Comparison of ENCODE assay signal across 10 cellular contexts in genomic region chr7:33886100-33886623, GRCh38. TPM values are rescaled to one million over a fixed set of nuclear protein-coding genes. Genes with fewer than 3 reads are reported as not detected.
A peak's percentile ranks its signal among the peaks of the same experiment; 100 is the strongest.
DNase-seq lines count a peak whose midpoint lies in the region; ATAC-seq and TF ChIP-seq lines count a peak whose summit lies in the region.
"Had no signal": no experiment of that assay in that cellular context is flagged by ENCODE, and none has a peak within 500 bp of the region (broad histone marks: within the 10 kb centered on the region; RNA-seq: fewer than 3 reads in every experiment).

No MANE protein-coding gene starts in this region.

- POLR2A ChIA-PET in SK-N-SH (lab: Yijun Ruan, JAX): no interaction called here

- H3K4me3 ChIP-seq in HFF-Myc (replicated peaks; ENCODE audit: low read depth, low read length): no peak overlapping the region
- H3K4me3 ChIP-seq in SK-N-SH (ENCODE audit: low read depth in 2 of 2, low read length in 1 of 2): no peak overlapping the region

- no peaks in the 10 kb centered on the region; a peak in 2 of 4 replicates for H3K4me1 ChIP-seq in SK-N-SH (ENCODE audit: control insufficient read depth in 1 of 2, insufficient read depth in 2 of 2, low read depth in 1 of 2, low read length in 1 of 2)

- H3K79me2 ChIP-seq in SK-N-SH (ENCODE audit: insufficient read depth): no peaks in the 10 kb centered on the region

- H3K36me3 ChIP-seq in SK-N-SH (replicated peaks in 1 of 2; ENCODE audit: control insufficient read depth in 1 of 2, insufficient read depth in 2 of 2, low read length in 1 of 2): no peaks in the 10 kb centered on the region
- H3K36me3 ChIP-seq: neutrophil had no signal

- H4K20me1 ChIP-seq in SK-N-SH (ENCODE audit: insufficient read depth): no peaks in the 10 kb centered on the region

- H3K4me2 ChIP-seq in SK-N-SH: no peak overlapping the region

- peak; percentile 35; the same call in 1 of the 2 replicates for TF ChIP-seq RAD21 in SK-N-SH (IDR thresholded peaks at IDR 0.05; ENCODE audit: low read length)

- no peaks in the 10 kb centered on the region for H3K9me3 ChIP-seq in SK-N-SH
- H3K9me3 ChIP-seq: neutrophil had no signal

- DNase-seq in D341Med (ENCODE audit: low spot score): peak; percentile 69
- DNase-seq in HFF-Myc (ENCODE audit: extremely low read depth, low read depth): no peak
- DNase-seq in SK-N-SH: peak; percentile 38
- peak; percentile 95 for DNase-seq in islet precursor cell
- DNase-seq in KG1 (lab: John Stamatoyannopoulos, UW): no peak
- DNase-seq in NCI-H510A treated with DMSO at 0.1 percent for 48 hours (lab: John Stamatoyannopoulos, UW): no peak
- DNase-seq: amniotic stem cell, NCI-H446 had no signal

- no peak overlapping the region for H3K27ac ChIP-seq in SK-N-SH (ENCODE audit: low read depth in 2 of 2, low read length in 1 of 2)
- H3K27ac ChIP-seq: neutrophil had no signal

- no peak for ATAC-seq in GM19455 (IDR thresholded peaks at IDR 0.05; ENCODE audit: unreplicated experiment)

- no peak for TF ChIP-seq EP300 in SK-N-SH (IDR thresholded peaks at IDR 0.05; ENCODE audit: borderline replicate concordance in 1 of 2, low read depth in 1 of 2, low read length in 1 of 2)

- H2AFZ ChIP-seq in SK-N-SH (ENCODE audit: low read depth): no peak overlapping the region

- no peaks in the 10 kb centered on the region for H3K27me3 ChIP-seq in SK-N-SH (ENCODE audit: insufficient read depth)

- H3K9me2 ChIP-seq in SK-N-SH: no peaks in the 10 kb centered on the region

- no peaks in the 10 kb centered on the region for H3F3A ChIP-seq in SK-N-SH (replicated peaks; ENCODE audit: insufficient read depth)

- TF ChIP-seq CTCF in HFF-Myc (IDR thresholded peaks at IDR 0.05; ENCODE audit: low read depth, low read length, missing control alignments): peak; percentile 68
- TF ChIP-seq CTCF in SK-N-SH (IDR thresholded peaks at IDR 0.05): peak; percentile 67

- no peak overlapping the region for H3K9ac ChIP-seq in SK-N-SH

- CTCF ChIA-PET in SK-N-SH (lab: Yijun Ruan, JAX): interaction anchor here (0.8 to 3.7 kb wide), 6 partner anchors 9 to 128 kb away, joined by 3 to 43 read pairs (median 4); no protein-coding TSS in a partner anchor

- WGBS in SK-N-SH (ENCODE audit: low lambda C conversion rate): 89% methylated on average over 6 of the region's 6 CpGs

TF ChIP-seq in SK-N-SH, 30 proteins besides CTCF, POLR2A, EP300 and RAD21:
- TF ChIP-seq SIN3A (IDR thresholded peaks at IDR 0.05; ENCODE audit: borderline replicate concordance, low read depth, low read length): no peak
- peak; percentile 53 for TF ChIP-seq SMC3 (IDR thresholded peaks at IDR 0.05; ENCODE audit: low read depth, low read length)
TF ChIP-seq in SK-N-SH: peak in this region for 1.

RNA-seq across cellular contexts. Expression of gene BMPER, which starts 19.2 kb away (rescaled TPM):
- polyA plus RNA-seq in SK-N-SH (2012; rRNA removed): 18.2 and 20.0 TPM in 2 replicates
- 24.8 and 24.9 TPM in 2 replicates for polyA plus RNA-seq in SK-N-SH (2012; cell fraction: cytosol; rRNA removed)
- 20.6 and 31.6 TPM in 2 replicates for polyA plus RNA-seq in SK-N-SH (2012; cell fraction: nucleus; rRNA removed)

Comparison
In these comparisons a context has a peak if more than half of its experiments do, and no peak if none do; other contexts are left out.
1. DNase-seq: peak in D341Med (single experiment), SK-N-SH (single experiment) and islet precursor cell (single experiment); none in HFF-Myc (single experiment), KG1 (single experiment) and NCI-H510A treated with DMSO at 0.1 percent for 48 hours (single experiment).